Comparison of ENCODE assay signal across 8 cellular contexts in the genomic region with DNA sequence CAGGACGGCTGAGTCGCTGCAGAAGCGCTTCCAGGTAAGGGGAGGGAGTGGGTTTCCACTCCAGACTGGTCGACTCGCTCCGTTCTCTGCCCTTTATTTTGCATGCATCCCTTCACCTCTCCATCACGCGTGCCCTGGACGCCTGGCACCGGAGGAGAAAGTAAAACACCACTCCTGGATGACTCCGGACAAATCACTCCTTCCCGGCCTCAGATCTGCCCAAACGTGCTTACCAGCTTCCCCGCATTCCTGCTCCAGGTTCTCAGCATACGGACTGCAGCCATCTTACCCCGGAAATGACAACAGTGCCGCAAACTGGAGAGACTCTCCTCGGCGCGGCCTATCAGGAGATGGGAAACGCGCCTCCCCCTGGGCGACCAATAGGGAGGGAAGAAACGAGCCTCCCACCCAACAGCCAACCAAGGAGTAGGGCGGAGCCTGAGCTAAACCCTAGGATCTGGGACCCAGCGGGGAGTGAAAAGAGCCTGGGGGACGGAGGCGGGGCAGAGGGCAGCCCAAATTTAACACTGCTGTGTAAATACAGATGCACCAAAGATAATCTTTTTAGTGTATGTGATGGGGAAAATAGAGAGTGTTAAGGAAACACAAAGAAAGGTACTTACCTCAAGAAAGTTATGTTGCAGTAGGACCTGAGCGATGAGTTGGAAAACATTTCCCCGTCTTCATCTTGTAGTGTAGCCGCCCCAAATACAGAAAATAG. TPM values are rescaled to one million over a fixed set of nuclear protein-coding genes. Genes with fewer than 3 reads are reported as not detected.
A peak's percentile ranks its signal among the peaks of the same experiment; 100 is the strongest.
DNase-seq lines count a peak whose midpoint lies in the region; ATAC-seq, FAIRE-seq and TF ChIP-seq lines count a peak whose summit lies in the region.

DBT (minus strand) TSS at position 298 of the 721 bp plus-strand sequence; CDS start at position 284, 14 bp downstream.

- TF ChIP-seq CTCF in AG04449 (IDR thresholded peaks at IDR 0.05; ENCODE audit: insufficient read depth, low read length, missing control alignments), result no peak
- TF ChIP-seq CTCF in VCaP (conservative IDR thresholded peaks at IDR 0.05), result no peak
- TF ChIP-seq CTCF in mammary epithelial cell (conservative IDR thresholded peaks at IDR 0.05 in 1 of 2, IDR thresholded peaks at IDR 0.05 in 1 of 2; ENCODE audit: extremely low read depth in 1 of 2, insufficient read depth in 1 of 2, low read depth in 1 of 2, low read length in 2 of 2), result no peak

- POLR2A ChIA-PET in AG04449 (lab: Yijun Ruan, JAX), result interaction anchor here (0.6 to 1.3 kb wide), 5 partner anchors 12 to 1295 kb away, joined by 3 to 11 read pairs (median 4); partner anchors contain the start of genes RTCA and SLC35A3

- CTCF ChIA-PET in AG04449 (lab: Yijun Ruan, JAX), result interaction anchor here (0.7 kb wide), 1 partner anchor 438 kb away, joined by 3 read pairs; no protein-coding TSS in a partner anchor
- CTCF ChIA-PET in mammary epithelial cell (lab: Charles Lee; ENCODE audit: low non-redundant PET), result interaction anchor here (0.6 kb wide), 1 partner anchor 53 kb away, joined by 5 read pairs; no protein-coding TSS in a partner anchor

- dilution Hi-C loops in mammary epithelial cell (cut with HindIII; ENCODE audit: low sequenced_read_pairs), result no loop called here

- BruUV-seq in mammary epithelial cell (replicated peaks; lab: Mats Ljungman, UMichigan), result TSS peak; percentile 70

- peaks cover 6% of the 10 kb centered on the region for H3K4me1 ChIP-seq in mammary epithelial cell (ENCODE audit: insufficient read depth, low read length)
- H3K4me1 ChIP-seq in small intestine (ENCODE audit: control insufficient read depth in 2 of 2, insufficient read depth in 1 of 2, low read depth in 1 of 2, low read length in 1 of 2), result no peaks in the 10 kb centered on the region

- no peaks in the 10 kb centered on the region for H3K36me3 ChIP-seq in mammary epithelial cell (ENCODE audit: insufficient read depth, low read length)
- H3K36me3 ChIP-seq in small intestine (ENCODE audit: control insufficient read depth in 2 of 2, insufficient read depth in 2 of 2, low read length in 2 of 2), result no peaks in the 10 kb centered on the region

- FAIRE-seq in small intestine (lab: Jason Lieb, UNC), result no peak

- peak within 1 kb of the TSS; percentile 80 for H3K4me2 ChIP-seq in mammary epithelial cell (ENCODE audit: insufficient read depth, low read depth, low read length)

- H2AFZ ChIP-seq in mammary epithelial cell (ENCODE audit: low read depth, low read length), result peak within 1 kb of the TSS; percentile 98

- H3K27ac ChIP-seq in VCaP (peak within 1 kb of the TSS; percentile 87), mammary epithelial cell (ENCODE audit: insufficient read depth, low read depth, low read length) (peak within 1 kb of the TSS; percentile 61), small intestine (ENCODE audit: low read depth in 1 of 2, low read length in 1 of 2) (peak within 1 kb of the TSS in 1 of 2 donors; percentile 90)

- in situ Hi-C loops in mammary epithelial cell (cut with MboI; ENCODE audit: low sequenced_read_pairs in 2 of 2), result loop anchor here in 1 of 2 donors (25.0 kb wide), 1 partner anchor 437 kb away; no protein-coding TSS in a partner anchor

- DNase-seq in AG04449 (ENCODE audit: low read depth, low spot score), result peak; percentile 65
- DNase-seq in NCI-H2196 treated with DMSO at 0.1 percent for 48 hours (lab: John Stamatoyannopoulos, UW; ENCODE audit: unreplicated experiment), result peak; percentile 94
- peak; percentile 94 for DNase-seq in mammary epithelial cell
- peak; percentile 99 for DNase-seq in iPS-NIHi11 (ENCODE audit: low spot score)
- peak; percentile 97 for DNase-seq in small intestine

- H3K79me2 ChIP-seq in mammary epithelial cell (ENCODE audit: insufficient read depth, low read length), result peaks cover 32% of the 10 kb centered on the region

- ATAC-seq in GM18873 (IDR thresholded peaks at IDR 0.05; ENCODE audit: low FRiP score, unreplicated experiment), result peak; percentile 100
- ATAC-seq in HG03135 (IDR thresholded peaks at IDR 0.05; ENCODE audit: unreplicated experiment), result peak; percentile 100

- peak within 1 kb of the TSS; percentile 93 for H3K4me3 ChIP-seq in AG04449 (ENCODE audit: low read depth, low read length)
- H3K4me3 ChIP-seq in mammary epithelial cell (replicated peaks in 1 of 3; ENCODE audit: insufficient read depth in 1 of 3, low read depth in 2 of 3, low read length in 3 of 3), result peak within 1 kb of the TSS; percentile 72 to 88 (median 77)
- H3K4me3 ChIP-seq in small intestine (ENCODE audit: low read depth in 1 of 2, low read length in 2 of 2), result peak within 1 kb of the TSS; percentile 59 to 61

- peak within 1 kb of the TSS; percentile 90 for H3K9ac ChIP-seq in mammary epithelial cell (ENCODE audit: insufficient read depth, low read length)

- H3K9me3 ChIP-seq in mammary epithelial cell (replicated peaks; ENCODE audit: insufficient read depth, low read length), result no peaks in the 10 kb centered on the region
- no peaks in the 10 kb centered on the region for H3K9me3 ChIP-seq in small intestine (ENCODE audit: control insufficient read depth, low read depth)

- H3K27me3 ChIP-seq in mammary epithelial cell (ENCODE audit: insufficient read depth, low read length) (no peaks in the 10 kb centered on the region), small intestine (ENCODE audit: control insufficient read depth in 2 of 2, insufficient read depth in 2 of 2, low read length in 2 of 2) (no peaks in the 10 kb centered on the region)

- H4K20me1 ChIP-seq in mammary epithelial cell (ENCODE audit: insufficient read depth, low read length), result no peaks in the 10 kb centered on the region

- WGBS in mammary epithelial cell (ENCODE audit: low coverage, missing lambda C conversion rate), result 4% methylated on average over 11 of the region's 31 CpGs
- 1 to 2% (median 1%) methylated on average over 31 of the region's 31 CpGs for WGBS in small intestine, 3 donors

- intact Hi-C loops in mammary epithelial cell (cut with micrococcal nuclease), result no loop called here

RNA-seq across cellular contexts. Expression of gene DBT, which starts in this region (rescaled TPM):
- 10 to 100 TPM in 1 of 2 donors, 1 to 10 TPM in 1; 8.5 to 12.8 TPM for total RNA-seq in mammary epithelial cell
- polyA plus RNA-seq in mammary epithelial cell (4.4 TPM), small intestine (1 to 10 TPM; 1.1 to 4.1 (median 3.1) TPM)
- polyA minus RNA-seq in mammary epithelial cell, result 6.6 TPM
